Comparison of ENCODE assay signal across 1 cellular context in the genomic region with DNA sequence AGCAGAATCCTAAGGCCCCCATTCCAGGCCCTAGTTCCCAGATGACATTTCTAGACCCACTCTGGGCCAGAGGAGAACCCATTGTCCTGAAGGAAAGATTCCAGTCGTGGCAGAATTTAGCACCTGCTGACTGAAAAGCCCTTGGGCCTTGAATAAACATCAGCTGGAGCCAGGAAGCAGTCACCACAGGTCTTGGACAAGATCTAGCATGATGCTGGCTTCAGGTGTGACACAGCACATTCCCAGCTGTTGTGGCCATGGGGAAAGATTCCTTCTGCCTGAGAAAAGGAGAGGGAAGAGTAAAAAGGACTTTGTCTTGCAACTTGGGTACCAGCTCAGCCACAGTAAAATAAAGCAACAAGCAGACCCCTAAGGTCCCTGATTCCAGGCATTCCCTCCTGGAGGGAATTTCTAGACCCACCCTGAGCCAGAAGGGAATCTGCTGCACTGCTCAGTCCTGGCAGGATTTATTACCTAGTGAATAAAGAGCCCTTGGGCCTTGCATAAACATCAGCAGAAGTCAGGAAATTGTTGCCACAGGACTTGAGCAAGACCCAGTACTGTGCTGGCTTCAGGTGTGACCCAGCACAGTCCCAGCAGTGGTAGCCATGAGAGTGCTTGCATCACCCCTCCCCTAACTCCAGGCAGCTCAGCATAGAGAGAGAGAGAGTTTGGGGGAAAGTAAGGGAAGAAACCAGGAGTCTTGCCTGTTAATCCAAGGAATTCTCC.
TF ChIP-seq lines count a peak whose summit lies in the region.

No MANE protein-coding gene starts in this region.

TF ChIP-seq in WTC11, 78 proteins besides CTCF, POLR2A, EP300 and RAD21 (continued from another document):
- TF ChIP-seq, protein P1, sequence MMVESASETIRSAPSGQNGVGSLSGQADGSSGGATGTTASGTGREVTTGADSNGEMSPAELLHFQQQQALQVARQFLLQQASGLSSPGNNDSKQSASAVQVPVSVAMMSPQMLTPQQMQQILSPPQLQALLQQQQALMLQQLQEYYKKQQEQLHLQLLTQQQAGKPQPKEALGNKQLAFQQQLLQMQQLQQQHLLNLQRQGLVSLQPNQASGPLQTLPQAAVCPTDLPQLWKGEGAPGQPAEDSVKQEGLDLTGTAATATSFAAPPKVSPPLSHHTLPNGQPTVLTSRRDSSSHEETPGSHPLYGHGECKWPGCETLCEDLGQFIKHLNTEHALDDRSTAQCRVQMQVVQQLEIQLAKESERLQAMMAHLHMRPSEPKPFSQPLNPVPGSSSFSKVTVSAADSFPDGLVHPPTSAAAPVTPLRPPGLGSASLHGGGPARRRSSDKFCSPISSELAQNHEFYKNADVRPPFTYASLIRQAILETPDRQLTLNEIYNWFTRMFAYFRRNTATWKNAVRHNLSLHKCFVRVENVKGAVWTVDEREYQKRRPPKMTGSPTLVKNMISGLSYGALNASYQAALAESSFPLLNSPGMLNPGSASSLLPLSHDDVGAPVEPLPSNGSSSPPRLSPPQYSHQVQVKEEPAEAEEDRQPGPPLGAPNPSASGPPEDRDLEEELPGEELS (CRISPR knock-in tag; IDR thresholded peaks at IDR 0.05): no peak
- no peak for TF ChIP-seq SP1 (CRISPR knock-in tag; conservative IDR thresholded peaks at IDR 0.05)
TF ChIP-seq in WTC11: peak in this region for 0.
